ENCODE assay signal across 1 cellular context in genomic region chr22:49643466-49643865, GRCh38.
TF ChIP-seq lines count a peak whose summit lies in the region.

No MANE protein-coding gene starts in this region.

TF ChIP-seq in IMR-90, 13 proteins besides CTCF, POLR2A, EP300 and RAD21 (continued from another document):
- TF ChIP-seq CEBPB (IDR thresholded peaks at IDR 0.05; ENCODE audit: low read depth, low read length) (no peak), NFE2L2 (IDR thresholded peaks at IDR 0.05; ENCODE audit: low read depth, low read length) (no peak), RCOR1 (IDR thresholded peaks at IDR 0.05; ENCODE audit: insufficient replicate concordance, low read length) (no peak), FOS (IDR thresholded peaks at IDR 0.05; ENCODE audit: low read depth, low read length) (no peak)
- TF ChIP-seq, protein P1, sequence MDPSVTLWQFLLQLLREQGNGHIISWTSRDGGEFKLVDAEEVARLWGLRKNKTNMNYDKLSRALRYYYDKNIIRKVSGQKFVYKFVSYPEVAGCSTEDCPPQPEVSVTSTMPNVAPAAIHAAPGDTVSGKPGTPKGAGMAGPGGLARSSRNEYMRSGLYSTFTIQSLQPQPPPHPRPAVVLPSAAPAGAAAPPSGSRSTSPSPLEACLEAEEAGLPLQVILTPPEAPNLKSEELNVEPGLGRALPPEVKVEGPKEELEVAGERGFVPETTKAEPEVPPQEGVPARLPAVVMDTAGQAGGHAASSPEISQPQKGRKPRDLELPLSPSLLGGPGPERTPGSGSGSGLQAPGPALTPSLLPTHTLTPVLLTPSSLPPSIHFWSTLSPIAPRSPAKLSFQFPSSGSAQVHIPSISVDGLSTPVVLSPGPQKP (IDR thresholded peaks at IDR 0.05; ENCODE audit: borderline replicate concordance, low read depth, low read length): no peak
